In the genomic region with DNA sequence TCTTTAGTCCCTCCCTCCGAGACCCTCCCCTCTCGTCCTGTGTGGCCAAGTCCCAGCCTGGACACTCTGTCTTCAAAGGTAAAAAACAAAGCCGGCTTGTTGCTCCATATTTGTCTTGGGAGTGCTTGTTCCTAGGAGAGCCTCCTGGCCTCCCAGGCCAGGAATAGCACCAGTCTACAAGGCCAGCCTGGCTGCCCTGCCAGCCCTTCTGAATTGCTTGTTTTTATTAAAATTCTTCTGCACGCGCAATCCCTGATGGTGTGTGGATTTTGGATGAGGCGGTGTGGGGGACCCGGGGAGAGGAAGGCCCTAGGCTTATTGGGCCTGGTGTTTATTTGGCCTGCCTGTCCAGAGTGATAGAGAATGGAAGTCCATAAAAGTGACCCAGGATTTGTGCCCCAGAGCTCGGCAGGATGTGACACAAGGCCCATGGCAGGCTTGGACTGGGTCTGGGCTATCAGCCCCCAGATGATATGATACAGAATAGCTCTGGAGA, we compare ENCODE assay signal across 21 cellular contexts.
DNase-seq lines count a peak whose midpoint lies in the region; ATAC-seq, FAIRE-seq and TF ChIP-seq lines count a peak whose summit lies in the region.
"Had no signal": no experiment of that assay in that cellular context is flagged by ENCODE, and none has a peak within 500 bp of the region (broad histone marks: within the 10 kb centered on the region; RNA-seq: fewer than 3 reads in every experiment).

No MANE protein-coding gene starts in this region.

- H3K27me3 ChIP-seq in aorta (ENCODE audit: control insufficient read depth in 1 of 2, insufficient read depth in 2 of 2, low read length in 1 of 2): no peaks in the 10 kb centered on the region
- H3K27me3 ChIP-seq: BLaER1 had no signal

- H3K27ac ChIP-seq in aorta (ENCODE audit: low read depth in 1 of 2, low read length in 2 of 2): peak overlapping the region; percentile 78 to 90
- no peak overlapping the region for H3K27ac ChIP-seq in kidney (ENCODE audit: low read depth in 2 of 2, low read length in 2 of 2)
- H3K27ac ChIP-seq: BLaER1, GM23248, SJCRH30 had no signal

- peaks cover 7 to 12% of the 10 kb centered on the region in 2 donors for H3K27me3 Mint-ChIP-seq in natural killer cell treated with Interleukin-12 subunit alpha and Interleukin-12 subunit beta and Interleukin-15 and Interleukin-18, amount 100 ng/mL, for 72 hours
- H3K27me3 Mint-ChIP-seq in natural killer cell (ENCODE audit: low read depth in 2 of 2) (peaks cover 0 to 3% of the 10 kb centered on the region in 2 donors), osteocyte (ENCODE audit: unreplicated experiment) (no peaks in the 10 kb centered on the region)

- H3K9me3 ChIP-seq in aorta (ENCODE audit: control insufficient read depth, low read length) (no peaks in the 10 kb centered on the region), kidney (ENCODE audit: control insufficient read depth in 1 of 2, low read length in 2 of 2) (no peaks in the 10 kb centered on the region)
- H3K9me3 ChIP-seq: BLaER1 had no signal

- H3K9me3 Mint-ChIP-seq in natural killer cell treated with Interleukin-12 subunit alpha and Interleukin-12 subunit beta and Interleukin-15 and Interleukin-18, amount 100 ng/mL, for 72 hours: no peaks in the 10 kb centered on the region
- H3K9me3 Mint-ChIP-seq in natural killer cell: no peaks in the 10 kb centered on the region
- no peaks in the 10 kb centered on the region for H3K9me3 Mint-ChIP-seq in osteocyte (ENCODE audit: unreplicated experiment)
- H3K9me3 Mint-ChIP-seq: CD8-positive, alpha-beta T cell had no signal

- H3K4me1 Mint-ChIP-seq in natural killer cell treated with Interleukin-12 subunit alpha and Interleukin-12 subunit beta and Interleukin-15 and Interleukin-18, amount 100 ng/mL, for 72 hours (ENCODE audit: low read depth in 2 of 2): no peaks in the 10 kb centered on the region
- no peaks in the 10 kb centered on the region for H3K4me1 Mint-ChIP-seq in natural killer cell
- H3K4me1 Mint-ChIP-seq in osteocyte (ENCODE audit: unreplicated experiment): peaks cover 7% of the 10 kb centered on the region

- H3K36me3 Mint-ChIP-seq in natural killer cell treated with Interleukin-12 subunit alpha and Interleukin-12 subunit beta and Interleukin-15 and Interleukin-18, amount 100 ng/mL, for 72 hours: no peaks in the 10 kb centered on the region
- no peaks in the 10 kb centered on the region for H3K36me3 Mint-ChIP-seq in natural killer cell
- no peaks in the 10 kb centered on the region for H3K36me3 Mint-ChIP-seq in osteocyte (ENCODE audit: unreplicated experiment)
- H3K36me3 Mint-ChIP-seq: CD8-positive, alpha-beta T cell had no signal

- TF ChIP-seq CTCF in natural killer cell (IDR thresholded peaks at IDR 0.05): no peak
- no peak for TF ChIP-seq CTCF in osteocyte (IDR thresholded peaks at IDR 0.05)
- no peak for TF ChIP-seq CTCF in kidney (IDR thresholded peaks at IDR 0.05; ENCODE audit: borderline replicate concordance, extremely low read depth, insufficient read depth)

- H3K4me3 ChIP-seq in aorta (ENCODE audit: low read length in 2 of 2) (no peak overlapping the region), kidney (ENCODE audit: low read length in 2 of 2) (no peak overlapping the region)
- H3K4me3 ChIP-seq: BLaER1, GM23248, SJCRH30 had no signal

- H3K9ac ChIP-seq in kidney (ENCODE audit: low read length in 2 of 2): no peak overlapping the region
- H3K9ac ChIP-seq: BLaER1, GM23248 had no signal

- ATAC-seq in natural killer cell treated with Interleukin-12 subunit alpha and Interleukin-12 subunit beta and Interleukin-15 and Interleukin-18, amount 100 ng/mL, for 72 hours: no peak
- ATAC-seq in natural killer cell: no peak
- peak; percentile 60 for ATAC-seq in left ventricle myocardium superior
- ATAC-seq in aorta (ENCODE audit: low FRiP score): peak; percentile 75
- no peak for ATAC-seq in HG02885 (IDR thresholded peaks at IDR 0.05; ENCODE audit: poor library complexity, unreplicated experiment)
- ATAC-seq: CD8-positive, alpha-beta T cell had no signal

- no peak overlapping the region for H3K4me3 Mint-ChIP-seq in natural killer cell treated with Interleukin-12 subunit alpha and Interleukin-12 subunit beta and Interleukin-15 and Interleukin-18, amount 100 ng/mL, for 72 hours
- no peak overlapping the region for H3K4me3 Mint-ChIP-seq in natural killer cell
- H3K4me3 Mint-ChIP-seq in osteocyte (ENCODE audit: unreplicated experiment): no peak overlapping the region
- H3K4me3 Mint-ChIP-seq: CD8-positive, alpha-beta T cell had no signal

- no peak for FAIRE-seq in kidney (lab: Jason Lieb, UNC)
- FAIRE-seq: D721Med had no signal

- H3K27ac Mint-ChIP-seq in natural killer cell treated with Interleukin-12 subunit alpha and Interleukin-12 subunit beta and Interleukin-15 and Interleukin-18, amount 100 ng/mL, for 72 hours: no peak overlapping the region
- no peak overlapping the region for H3K27ac Mint-ChIP-seq in natural killer cell
- no peak overlapping the region for H3K27ac Mint-ChIP-seq in osteocyte (ENCODE audit: unreplicated experiment)
- H3K27ac Mint-ChIP-seq: CD8-positive, alpha-beta T cell had no signal

- peak; percentile 39 for DNase-seq in natural killer cell treated with Interleukin-12 subunit alpha and Interleukin-12 subunit beta and Interleukin-15 and Interleukin-18, amount 100 ng/mL, for 72 hours (ENCODE audit: low spot score)
- DNase-seq in natural killer cell (no peak), left ventricle myocardium superior (peak; percentile 53), osteocyte (ENCODE audit: extremely low spot score, unreplicated experiment) (peak; percentile 25), aorta (peak; percentile 82 to 83), kidney (no peak), COLO829 (ENCODE audit: low spot score) (no peak)
- DNase-seq: CD8-positive, alpha-beta T cell; DMS79; Karpas-422; NCI-H1105 treated with DMSO at 0.1 percent for 48 hours; NCI-H187; NCI-H2171; NCI-H446 treated with DMSO at 0.1 percent for 48 hours; NCI-H748 treated with DMSO at 0.1 percent for 48 hours; RPMI8226; SJCRH30 had no signal

- intact Hi-C loops in natural killer cell (cut with micrococcal nuclease): no loop called here
- intact Hi-C loops in left ventricle myocardium superior (cut with micrococcal nuclease): no loop called here
- intact Hi-C loops in aorta (cut with DNase I): loop anchor here in 1 of 2 donors (1.0 kb wide), 1 partner anchor 18 kb away; no protein-coding TSS in a partner anchor
- intact Hi-C loops in kidney (cut with DNase I): no loop called here

- 2 to 8% methylated on average over 8 of the region's 8 CpGs for WGBS in aorta, 2 donors

- H3K36me3 ChIP-seq in aorta (ENCODE audit: control insufficient read depth in 1 of 2, insufficient read depth in 2 of 2, low read length in 1 of 2) (no peaks in the 10 kb centered on the region), kidney (ENCODE audit: control insufficient read depth in 1 of 2, insufficient read depth in 2 of 2, low read length in 2 of 2) (no peaks in the 10 kb centered on the region)
- H3K36me3 ChIP-seq: BLaER1, SJCRH30 had no signal

- H3K4me1 ChIP-seq in aorta (ENCODE audit: control insufficient read depth in 1 of 2, insufficient read depth in 2 of 2, low read length in 2 of 2): peaks cover 3 to 8% of the 10 kb centered on the region in 2 donors
- peaks cover 0 to 7% of the 10 kb centered on the region in 2 donors for H3K4me1 ChIP-seq in kidney (ENCODE audit: control insufficient read depth in 1 of 2, insufficient read depth in 1 of 2, low read depth in 1 of 2, low read length in 2 of 2)
- H3K4me1 ChIP-seq: BLaER1, SJCRH30 had no signal

Comparison
In these comparisons a context has a peak if more than half of its experiments do, and no peak if none do; other contexts are left out.
1. DNase-seq: peak in natural killer cell treated with Interleukin-12 subunit alpha and Interleukin-12 subunit beta and Interleukin-15 and Interleukin-18, amount 100 ng/mL, for 72 hours (single experiment), left ventricle myocardium superior (single experiment), osteocyte (single experiment) and aorta (2 of 2); none in natural killer cell (single experiment), kidney (single experiment) and COLO829 (single experiment).
2. ATAC-seq: peak in left ventricle myocardium superior (single experiment) and aorta (single experiment); none in natural killer cell treated with Interleukin-12 subunit alpha and Interleukin-12 subunit beta and Interleukin-15 and Interleukin-18, amount 100 ng/mL, for 72 hours (0 of 2), natural killer cell (0 of 3) and HG02885 (single experiment).
3. H3K27ac ChIP-seq: peak in aorta (2 of 2); none in kidney (0 of 2).